9 cellular contexts compared by ENCODE assay signal in genomic region chr2:9310390-9310789, GRCh38.
DNase-seq lines count a peak whose midpoint lies in the region; ATAC-seq and TF ChIP-seq lines count a peak whose summit lies in the region.
"Had no signal": no experiment of that assay in that cellular context is flagged by ENCODE, and none has a peak within 500 bp of the region (broad histone marks: within the 10 kb centered on the region; RNA-seq: fewer than 3 reads in every experiment).

No MANE protein-coding gene starts in this region.

- no peaks in the 10 kb centered on the region for H3K27me3 ChIP-seq in GM23248 (replicated peaks; ENCODE audit: insufficient read depth)
- no peaks in the 10 kb centered on the region for H3K27me3 ChIP-seq in adrenal gland
- H3K27me3 ChIP-seq in heart right ventricle = no peaks in the 10 kb centered on the region
- H3K27me3 ChIP-seq in skeletal muscle satellite cell (ENCODE audit: control insufficient read depth, insufficient read depth, low read length) = no peaks in the 10 kb centered on the region
- H3K27me3 ChIP-seq in neural progenitor cell = no peaks in the 10 kb centered on the region

- H3K4me3 ChIP-seq in GM23248 (peak overlapping the region; percentile 4), adrenal gland (no peak overlapping the region), heart right ventricle (no peak overlapping the region), skeletal muscle satellite cell (ENCODE audit: low read length) (peak overlapping the region; percentile 37), neural progenitor cell (no peak overlapping the region)
- H3K4me3 ChIP-seq: GM12878 had no signal

- H3K9me2 ChIP-seq in GM23248 (ENCODE audit: insufficient read depth) = no peaks in the 10 kb centered on the region

- peak overlapping the region; percentile 71 for H3K4me2 ChIP-seq in GM23248 (ENCODE audit: unreplicated experiment)
- peak overlapping the region; percentile 70 for H3K4me2 ChIP-seq in skeletal muscle satellite cell (ENCODE audit: low read length)
- no peak overlapping the region for H3K4me2 ChIP-seq in neural progenitor cell

- H4K20me1 ChIP-seq in GM23248 (ENCODE audit: insufficient read depth) = no peaks in the 10 kb centered on the region
- peaks cover 39% of the 10 kb centered on the region for H4K20me1 ChIP-seq in neural progenitor cell (ENCODE audit: low read depth)

- DNase-seq in GM23248 = peak; percentile 96
- peak in 6 of 7 donors; percentile 38 to 63 (median 52) for DNase-seq in adrenal gland
- DNase-seq in heart right ventricle = peak; percentile 61 to 67
- DNase-seq in effector CD4-positive, alpha-beta T cell = no peak
- no peak for DNase-seq in NCI-H187 treated with DMSO at 0.1 percent for 48 hours (lab: John Stamatoyannopoulos, UW)
- no peak for DNase-seq in neural progenitor cell (ENCODE audit: low spot score)
- DNase-seq in HUDEP-2 (lab: John Stamatoyannopoulos, UW; ENCODE audit: unreplicated experiment in 76 of 76) = no peak

- intact Hi-C loops in adrenal gland (cut with DNase I) (no loop called here), heart right ventricle (cut with DNase I) (loop anchor here in 1 of 10 donors (5.0 kb wide), 1 partner anchor 33 kb away; no protein-coding TSS in a partner anchor)

- H3K4me1 Mint-ChIP-seq in neural progenitor cell = peaks cover 23% of the 10 kb centered on the region

- no peak for TF ChIP-seq CTCF in adrenal gland (IDR thresholded peaks at IDR 0.05)
- no peak for TF ChIP-seq CTCF in heart right ventricle (IDR thresholded peaks at IDR 0.05)
- TF ChIP-seq CTCF in neural progenitor cell (IDR thresholded peaks at IDR 0.05) = no peak

- peaks cover 46% of the 10 kb centered on the region for H3K4me1 ChIP-seq in GM23248 (ENCODE audit: insufficient read depth)
- peaks cover 9 to 23% of the 10 kb centered on the region in 2 donors for H3K4me1 ChIP-seq in adrenal gland (replicated peaks in 1 of 2)
- H3K4me1 ChIP-seq in heart right ventricle = peaks cover 20 to 66% (median 45%) of the 10 kb centered on the region in 9 donors
- peaks cover 67% of the 10 kb centered on the region for H3K4me1 ChIP-seq in skeletal muscle satellite cell (ENCODE audit: control insufficient read depth, insufficient read depth, low read length)
- H3K4me1 ChIP-seq in neural progenitor cell = no peaks in the 10 kb centered on the region

- H3K79me2 ChIP-seq in GM23248 (ENCODE audit: insufficient read depth) (peaks cover 77% of the 10 kb centered on the region), neural progenitor cell (ENCODE audit: low read depth) (peaks cover 5% of the 10 kb centered on the region)

- ATAC-seq in heart right ventricle = peak; percentile 75 to 94 (median 88)
- ATAC-seq: GM12878 had no signal

- H3K36me3 ChIP-seq in GM23248 (ENCODE audit: low read depth) = no peaks in the 10 kb centered on the region
- no peaks in the 10 kb centered on the region for H3K36me3 ChIP-seq in adrenal gland (replicated peaks in 1 of 2)
- no peaks in the 10 kb centered on the region for H3K36me3 ChIP-seq in heart right ventricle
- H3K36me3 ChIP-seq in skeletal muscle satellite cell (ENCODE audit: insufficient read depth, low read length) = peaks cover 4% of the 10 kb centered on the region
- H3K36me3 ChIP-seq in neural progenitor cell = no peaks in the 10 kb centered on the region

- H2AFZ ChIP-seq in GM23248 = no peak overlapping the region
- H2AFZ ChIP-seq in neural progenitor cell (replicated peaks) = no peak overlapping the region

- H3K27ac ChIP-seq in GM23248 (peak overlapping the region; percentile 98), adrenal gland (peak overlapping the region in 3 of 5 donors; percentile 33 to 81 (median 66)), heart right ventricle (peak overlapping the region; percentile 59 to 91 (median 80)), neural progenitor cell (no peak overlapping the region)

- H3K9me3 ChIP-seq in GM23248 (ENCODE audit: low read depth) (no peaks in the 10 kb centered on the region), adrenal gland (replicated peaks in 1 of 3) (no peaks in the 10 kb centered on the region), heart right ventricle (no peaks in the 10 kb centered on the region), skeletal muscle satellite cell (replicated peaks; ENCODE audit: low read length) (no peaks in the 10 kb centered on the region), neural progenitor cell (ENCODE audit: low read depth) (no peaks in the 10 kb centered on the region)

- peaks cover 11% of the 10 kb centered on the region for H3K36me3 Mint-ChIP-seq in neural progenitor cell

- no peak overlapping the region for H3K27ac Mint-ChIP-seq in neural progenitor cell

- in situ Hi-C loops in GM23248 (cut with MboI) = no loop called here

- no peaks in the 10 kb centered on the region for H3K27me3 Mint-ChIP-seq in neural progenitor cell (ENCODE audit: insufficient read depth, low read depth)

- TF ChIP-seq POLR2A in adrenal gland (IDR thresholded peaks at IDR 0.05) = no peak

- H3K9ac ChIP-seq in GM23248 (peak overlapping the region; percentile 81), skeletal muscle satellite cell (ENCODE audit: low read depth, low read length) (peak overlapping the region; percentile 81), neural progenitor cell (no peak overlapping the region)

- no peaks in the 10 kb centered on the region for H3K9me3 Mint-ChIP-seq in neural progenitor cell

- H3F3A ChIP-seq in GM23248 (ENCODE audit: insufficient read depth) (peaks cover 62% of the 10 kb centered on the region), neural progenitor cell (ENCODE audit: low read depth) (no peaks in the 10 kb centered on the region)

- H3K4me3 Mint-ChIP-seq in neural progenitor cell = no peak overlapping the region

Comparison
In these comparisons a context has a peak if more than half of its experiments do, and no peak if none do; other contexts are left out.
1. DNase-seq: peak in GM23248 (single experiment), adrenal gland (6 of 7) and heart right ventricle (2 of 2); none in effector CD4-positive, alpha-beta T cell (single experiment), NCI-H187 treated with DMSO at 0.1 percent for 48 hours (single experiment), neural progenitor cell (single experiment) and HUDEP-2 (0 of 76).
2. H3K4me3 ChIP-seq: peak in GM23248 (single experiment) and skeletal muscle satellite cell (single experiment); none in adrenal gland (0 of 4), heart right ventricle (0 of 10) and neural progenitor cell (single experiment).